16 cellular contexts compared by ENCODE assay signal in the genomic region with DNA sequence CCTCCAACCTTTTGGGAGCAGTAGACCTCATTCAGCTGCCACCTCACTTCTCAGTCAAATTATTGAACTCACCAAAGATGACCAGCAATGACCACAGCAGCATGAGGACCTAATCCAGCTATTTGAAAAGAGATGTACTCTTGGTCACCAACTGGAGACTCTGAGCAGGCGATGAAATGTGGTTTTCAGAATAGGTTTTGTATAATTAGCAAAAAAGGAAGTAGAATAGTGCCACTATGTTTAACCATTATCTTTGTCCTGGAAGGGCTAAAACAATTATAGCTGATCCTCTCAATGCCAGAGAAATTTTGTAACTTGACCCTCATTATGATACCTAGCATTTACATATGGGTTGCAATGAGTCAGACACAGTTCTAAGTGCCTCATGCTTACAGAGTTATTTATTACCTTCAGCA. TPM values are rescaled to one million over a fixed set of nuclear protein-coding genes. Genes with fewer than 3 reads are reported as not detected.
DNase-seq lines count a peak whose midpoint lies in the region; ATAC-seq, FAIRE-seq and TF ChIP-seq lines count a peak whose summit lies in the region.
"Had no signal": no experiment of that assay in that cellular context is flagged by ENCODE, and none has a peak within 500 bp of the region (broad histone marks: within the 10 kb centered on the region; RNA-seq: fewer than 3 reads in every experiment).

A gene with protein sequence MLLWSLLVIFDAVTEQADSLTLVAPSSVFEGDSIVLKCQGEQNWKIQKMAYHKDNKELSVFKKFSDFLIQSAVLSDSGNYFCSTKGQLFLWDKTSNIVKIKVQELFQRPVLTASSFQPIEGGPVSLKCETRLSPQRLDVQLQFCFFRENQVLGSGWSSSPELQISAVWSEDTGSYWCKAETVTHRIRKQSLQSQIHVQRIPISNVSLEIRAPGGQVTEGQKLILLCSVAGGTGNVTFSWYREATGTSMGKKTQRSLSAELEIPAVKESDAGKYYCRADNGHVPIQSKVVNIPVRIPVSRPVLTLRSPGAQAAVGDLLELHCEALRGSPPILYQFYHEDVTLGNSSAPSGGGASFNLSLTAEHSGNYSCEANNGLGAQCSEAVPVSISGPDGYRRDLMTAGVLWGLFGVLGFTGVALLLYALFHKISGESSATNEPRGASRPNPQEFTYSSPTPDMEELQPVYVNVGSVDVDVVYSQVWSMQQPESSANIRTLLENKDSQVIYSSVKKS (minus strand): TSS at position 162 of the 416 bp plus-strand sequence. CDS start 59 bp downstream, at position 103.

- no peak for TF ChIP-seq EP300 in sigmoid colon (IDR thresholded peaks at IDR 0.05)

- intact Hi-C loops in left colon (cut with DNase I, micrococcal nuclease) (no loop called here), sigmoid colon (cut with DNase I) (no loop called here), Calu3 (cut with micrococcal nuclease; ENCODE audit: unreplicated experiment) (loop anchor here (1.0 kb wide), 1 partner anchor 288 kb away; no protein-coding TSS in a partner anchor), kidney (cut with DNase I) (no loop called here)

- ATAC-seq in GM18870 (IDR thresholded peaks at IDR 0.05; ENCODE audit: unreplicated experiment): peak; percentile 68
- peak; percentile 58 for ATAC-seq in HG02588 (IDR thresholded peaks at IDR 0.05; ENCODE audit: unreplicated experiment)
- peak; percentile 17 for ATAC-seq in left colon
- ATAC-seq: upper lobe of right lung had no signal

- H3K9me3 ChIP-seq in sigmoid colon (no peaks in the 10 kb centered on the region), kidney (ENCODE audit: control insufficient read depth in 1 of 2, low read length in 2 of 2) (no peaks in the 10 kb centered on the region)
- H3K9me3 ChIP-seq: Caco-2, upper lobe of right lung had no signal

- H3K36me3 ChIP-seq in sigmoid colon (no peaks in the 10 kb centered on the region), kidney (ENCODE audit: control insufficient read depth in 1 of 2, insufficient read depth in 2 of 2, low read length in 2 of 2) (no peaks in the 10 kb centered on the region)
- H3K36me3 ChIP-seq: upper lobe of right lung had no signal

- H3K4me3 ChIP-seq in sigmoid colon: no peak within 1 kb of the TSS
- H3K4me3 ChIP-seq in kidney (ENCODE audit: low read length in 2 of 2): no peak within 1 kb of the TSS
- H3K4me3 ChIP-seq: upper lobe of right lung had no signal

- H3K27me3 Mint-ChIP-seq in IgD-negative memory B cell (no peaks in the 10 kb centered on the region), Calu3 (ENCODE audit: unreplicated experiment) (no peaks in the 10 kb centered on the region)

- H3K36me3 Mint-ChIP-seq in IgD-negative memory B cell: peaks cover 6% of the 10 kb centered on the region
- H3K36me3 Mint-ChIP-seq in Calu3 (ENCODE audit: insufficient read depth, unreplicated experiment): no peaks in the 10 kb centered on the region
- H3K36me3 Mint-ChIP-seq: activated naive CD8-positive, alpha-beta T cell had no signal

- H3K4me1 ChIP-seq in sigmoid colon: no peaks in the 10 kb centered on the region
- H3K4me1 ChIP-seq in kidney (ENCODE audit: control insufficient read depth in 1 of 2, insufficient read depth in 1 of 2, low read depth in 1 of 2, low read length in 2 of 2): no peaks in the 10 kb centered on the region
- H3K4me1 ChIP-seq: Caco-2, upper lobe of right lung had no signal

- H3K27ac Mint-ChIP-seq in IgD-negative memory B cell (peak within 1 kb of the TSS; percentile 12 to 39 (median 15)), Calu3 (ENCODE audit: unreplicated experiment) (no peak within 1 kb of the TSS)
- H3K27ac Mint-ChIP-seq: activated CD4-positive, alpha-beta T cell treated with anti-CD3 and anti-CD28 coated beads, Interleukin-2, amount 10 ng/mL, durations not matched to agents 7 days and 5 days; activated naive CD8-positive, alpha-beta T cell had no signal

- TF ChIP-seq POLR2A in sigmoid colon (IDR thresholded peaks at IDR 0.05): no peak

- CTCF ChIA-PET in Calu3 (lab: Charles Lee): interaction anchor here (0.6 to 2.1 kb wide), 2 partner anchors 9 to 174 kb away, joined by 3 to 4 read pairs; no protein-coding TSS in a partner anchor

- H3K27ac ChIP-seq in sigmoid colon (no peak within 1 kb of the TSS), kidney (ENCODE audit: low read depth in 2 of 2, low read length in 2 of 2) (no peak within 1 kb of the TSS)
- H3K27ac ChIP-seq: HL-60, upper lobe of right lung had no signal

- H3K9me3 Mint-ChIP-seq in IgD-negative memory B cell (no peaks in the 10 kb centered on the region), Calu3 (ENCODE audit: low read depth, unreplicated experiment) (peaks cover 4% of the 10 kb centered on the region)
- H3K9me3 Mint-ChIP-seq: activated CD4-positive, alpha-beta T cell treated with anti-CD3 and anti-CD28 coated beads, Interleukin-2, amount 10 ng/mL, durations not matched to agents 7 days and 5 days had no signal

- no peak for FAIRE-seq in kidney (lab: Jason Lieb, UNC)

- no peak for TF ChIP-seq CTCF in sigmoid colon (IDR thresholded peaks at IDR 0.05)
- TF ChIP-seq CTCF in Calu3 (IDR thresholded peaks at IDR 0.05; ENCODE audit: unreplicated experiment): no peak
- TF ChIP-seq CTCF in kidney (IDR thresholded peaks at IDR 0.05; ENCODE audit: borderline replicate concordance, extremely low read depth, insufficient read depth): no peak

- H3K27me3 ChIP-seq in sigmoid colon: no peaks in the 10 kb centered on the region
- H3K27me3 ChIP-seq: upper lobe of right lung had no signal

- WGBS in sigmoid colon, 2 donors: 64 to 94% methylated on average over 1 of the region's 1 CpG

- H3K4me3 Mint-ChIP-seq in IgD-negative memory B cell: peak within 1 kb of the TSS; percentile 78 to 95 (median 94)
- H3K4me3 Mint-ChIP-seq in Calu3 (ENCODE audit: low read depth, unreplicated experiment): no peak within 1 kb of the TSS
- H3K4me3 Mint-ChIP-seq: activated CD4-positive, alpha-beta T cell treated with anti-CD3 and anti-CD28 coated beads, Interleukin-2, amount 10 ng/mL, durations not matched to agents 7 days and 5 days; activated naive CD8-positive, alpha-beta T cell had no signal

- BruUV-seq in Calu3 (replicated peaks; lab: Mats Ljungman, UMichigan): no TSS peak

- DNase-seq in left colon (no peak), sigmoid colon (no peak), Calu3 (no peak), kidney (no peak), iPS-NIHi7 (ENCODE audit: extremely low spot score) (no peak)
- DNase-seq: activated CD4-positive, alpha-beta T cell treated with anti-CD3 and anti-CD28 coated beads, Interleukin-2, amount 10 ng/mL, durations not matched to agents 7 days and 5 days; Caco-2; mesendoderm; NCI-H146; Right ventricle myocardium superior; upper lobe of right lung had no signal

- peaks cover 60 to 80% (median 71%) of the 10 kb centered on the region in 3 donors for H3K4me1 Mint-ChIP-seq in IgD-negative memory B cell
- peaks cover 78% of the 10 kb centered on the region for H3K4me1 Mint-ChIP-seq in Calu3 (ENCODE audit: low read depth, unreplicated experiment)

- H3K9ac ChIP-seq in kidney (ENCODE audit: low read length in 2 of 2): no peak within 1 kb of the TSS

RNA-seq across cellular contexts. Expression of the gene that starts here (rescaled TPM):
- polyA plus RNA-seq in IgD-negative memory B cell: 52.3 TPM
- 1 to 10 TPM; 1.1 to 1.2 TPM for total RNA-seq in left colon
- total RNA-seq in sigmoid colon: not detected
- polyA plus RNA-seq in sigmoid colon: 10 to 100 TPM in 1 of 3 donors, under 1 TPM in 1, not detected in 1; 0.60 to 13.6 TPM
- 0.14 and 0.47 TPM in 2 replicates for total RNA-seq in Calu3 (2022)
- total RNA-seq in kidney: 2.5 TPM
- polyA plus RNA-seq in kidney (ENCODE audit: insufficient read depth, low read depth, low replicate concordance): not detected
- total RNA-seq: activated CD4-positive, alpha-beta T cell treated with anti-CD3 and anti-CD28 coated beads, Interleukin-2, amount 10 ng/mL, durations not matched to agents 7 days and 5 days; Caco-2; Right ventricle myocardium superior had no signal

Comparison
In these comparisons a context has a peak if more than half of its experiments do, and no peak if none do; other contexts are left out.
1. ATAC-seq: peak in every context shown above with its lines; median percentile 68 in GM18870; 58 in HG02588; 17 in left colon.